10 cellular contexts compared by ENCODE assay signal in the genomic region with DNA sequence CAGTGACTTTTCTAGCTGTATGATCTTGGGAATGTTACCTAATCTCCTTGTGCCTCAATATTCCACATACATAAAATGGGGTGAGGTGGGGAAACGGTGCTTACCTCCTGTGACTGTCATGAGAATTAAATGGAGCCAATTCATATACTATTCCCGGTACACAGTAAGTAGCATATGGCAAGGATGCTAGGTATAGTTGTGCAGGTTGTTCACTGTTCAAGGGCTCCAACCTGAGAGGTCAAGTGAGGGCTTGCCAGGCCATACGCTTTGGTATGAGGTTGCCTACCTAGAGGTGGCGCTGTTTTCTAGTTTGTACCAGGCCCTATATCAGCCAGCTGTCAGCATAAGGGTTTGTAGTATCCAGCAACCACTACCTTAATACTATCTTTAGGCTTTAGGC. TPM values are rescaled to one million over a fixed set of nuclear protein-coding genes. Genes with fewer than 3 reads are reported as not detected.
DNase-seq lines count a peak whose midpoint lies in the region; ATAC-seq and TF ChIP-seq lines count a peak whose summit lies in the region.
"Had no signal": no experiment of that assay in that cellular context is flagged by ENCODE, and none has a peak within 500 bp of the region (broad histone marks: within the 10 kb centered on the region; RNA-seq: fewer than 3 reads in every experiment).

No MANE protein-coding gene starts in this region.

- DNase-seq in DMS53 (lab: John Stamatoyannopoulos, UW) (peak; percentile 81), HuH-7 (ENCODE audit: low spot score) (peak; percentile 48), lower lobe of right lung (no peak), kidney tubule cell (ENCODE audit: low spot score) (no peak), SW480 (ENCODE audit: low spot score) (no peak), DMS153 (lab: John Stamatoyannopoulos, UW) (no peak)
- DNase-seq in activated CD4-positive, alpha-beta T cell treated with anti-CD3 and anti-CD28 coated beads, Interleukin-2, amount 50 U/mL, for 1 hour = peak; percentile 25

- H3K4me1 ChIP-seq in lower lobe of right lung = peaks cover 31% of the 10 kb centered on the region

- intact Hi-C loops in lower lobe of right lung (cut with DNase I) = no loop called here

- H3K36me3 ChIP-seq in lower lobe of right lung = no peaks in the 10 kb centered on the region

- peak; percentile 40 for TF ChIP-seq CTCF in lower lobe of right lung (IDR thresholded peaks at IDR 0.05)

- peak in 1 of 2 donors; percentile 37 for ATAC-seq in lower lobe of right lung
- no peak for ATAC-seq in HG02938 (IDR thresholded peaks at IDR 0.05; ENCODE audit: unreplicated experiment)
- ATAC-seq: naive thymus-derived CD4-positive, alpha-beta T cell had no signal

- no peak overlapping the region for H3K27ac ChIP-seq in lower lobe of right lung

- H3K4me3 ChIP-seq in lower lobe of right lung = no peak overlapping the region

- H3K27me3 ChIP-seq in lower lobe of right lung (ENCODE audit: low read depth) = no peaks in the 10 kb centered on the region

- no peaks in the 10 kb centered on the region for H3K9me3 ChIP-seq in lower lobe of right lung

RNA-seq across cellular contexts. Expression of a gene that starts 3.6 kb away (rescaled TPM):
- 6.7 TPM for total RNA-seq in lower lobe of right lung
- total RNA-seq: astrocyte had no signal

RNA-seq across cellular contexts. Expression of a gene that starts 59.8 kb away (rescaled TPM):
- 42.4 TPM for total RNA-seq in lower lobe of right lung

Comparison
In these comparisons a context has a peak if more than half of its experiments do, and no peak if none do; other contexts are left out.
1. DNase-seq: peak in DMS53 (single experiment), HuH-7 (single experiment) and activated CD4-positive, alpha-beta T cell treated with anti-CD3 and anti-CD28 coated beads, Interleukin-2, amount 50 U/mL, for 1 hour (single experiment); none in lower lobe of right lung (single experiment), kidney tubule cell (single experiment), SW480 (single experiment) and DMS153 (single experiment).